8 cellular contexts compared by ENCODE assay signal in the genomic region with DNA sequence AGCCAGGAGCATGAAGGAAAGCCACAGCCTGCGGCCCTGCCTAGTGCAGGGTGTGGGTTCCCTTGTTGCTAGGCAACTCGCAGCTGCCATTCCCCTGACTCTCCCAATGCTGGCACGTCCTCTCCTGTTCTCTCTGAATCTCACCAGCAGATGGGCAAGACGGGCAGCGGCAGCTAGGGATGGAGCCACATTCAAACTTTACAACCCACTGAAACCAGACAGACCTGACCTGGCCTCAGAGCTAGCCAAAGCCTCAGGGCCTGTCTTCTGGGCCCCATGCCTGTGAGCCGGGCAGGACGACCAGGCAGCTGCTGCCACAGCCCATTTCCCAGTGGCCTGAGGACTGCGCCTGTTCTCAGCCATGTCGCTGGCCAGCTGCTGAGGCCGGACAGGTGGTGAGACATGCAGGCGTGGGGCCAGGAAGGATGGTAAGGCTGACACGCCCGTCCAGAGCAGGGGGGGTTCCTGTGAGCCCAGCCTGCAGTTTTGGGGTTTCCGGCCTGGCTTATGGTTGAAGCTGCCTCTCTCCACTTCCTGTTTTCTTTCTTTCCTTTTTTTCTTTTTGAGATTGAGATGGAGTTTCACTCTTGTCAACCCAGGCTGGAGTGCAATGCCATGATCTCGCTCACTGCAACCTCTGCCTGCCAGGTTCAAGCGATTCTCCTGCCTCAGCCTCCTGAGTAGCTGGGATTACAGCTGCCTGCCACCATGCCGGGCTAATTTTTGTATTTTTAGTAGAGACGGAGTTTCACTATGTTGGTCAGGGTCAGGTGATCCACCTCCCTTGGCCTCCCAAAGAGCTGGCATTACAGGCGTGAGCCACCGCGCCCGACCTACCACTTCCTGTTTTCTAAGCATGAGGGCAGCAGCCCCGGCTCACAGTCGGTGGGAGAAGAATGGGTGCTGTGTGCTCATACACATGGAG. TPM values are rescaled to one million over a fixed set of nuclear protein-coding genes. Genes with fewer than 3 reads are reported as not detected.
A peak's percentile ranks its signal among the peaks of the same experiment; 100 is the strongest.
DNase-seq lines count a peak whose midpoint lies in the region; ATAC-seq and TF ChIP-seq lines count a peak whose summit lies in the region.

No MANE protein-coding gene starts in this region.

- H3K27ac ChIP-seq in ascending aorta (peak overlapping the region; percentile 91 to 98), neuronal stem cell (replicated peaks; ENCODE audit: low read length) (no peak overlapping the region)

- peak overlapping the region; percentile 42 for H2AK5ac ChIP-seq in neuronal stem cell (ENCODE audit: low read depth, low read length)

- H4K8ac ChIP-seq in neuronal stem cell (ENCODE audit: low read depth, low read length), result no peak overlapping the region

- no peak overlapping the region for H4K91ac ChIP-seq in neuronal stem cell (ENCODE audit: low read depth, low read length, poor library complexity)

- H2AFZ ChIP-seq in neuronal stem cell (ENCODE audit: low read length), result no peak overlapping the region

- H3K36me3 Mint-ChIP-seq in CD14-positive monocyte (peaks cover 52 to 70% of the 10 kb centered on the region in 2 donors), T-cell (peaks cover 64% of the 10 kb centered on the region)

- no peak overlapping the region for H3K4me2 ChIP-seq in neuronal stem cell (ENCODE audit: insufficient read depth, low read length, poor library complexity, severe bottlenecking)

- H3K4me3 ChIP-seq in ascending aorta (peak overlapping the region in 1 of 2 donors; percentile 15), neuronal stem cell (ENCODE audit: low read length in 2 of 2) (no peak overlapping the region)

- peak overlapping the region; percentile 24 for H3K9ac ChIP-seq in neuronal stem cell (ENCODE audit: low read depth, low read length, poor library complexity)

- H3K14ac ChIP-seq in neuronal stem cell (ENCODE audit: low read length), result no peak overlapping the region

- DNase-seq in CD14-positive monocyte (ENCODE audit: low spot score) (peak; percentile 88), T-cell (peak; percentile 67 to 88 (median 78)), ascending aorta (ENCODE audit: low spot score in 2 of 2) (no peak), neuronal stem cell (ENCODE audit: low spot score) (no peak), hippocampal formation (lab: John Stamatoyannopoulos, UW) (no peak), ureter (ENCODE audit: low spot score) (no peak)

- no peaks in the 10 kb centered on the region for H3K27me3 ChIP-seq in ascending aorta
- H3K27me3 ChIP-seq in neuronal stem cell (ENCODE audit: control insufficient read depth in 3 of 3, insufficient read depth in 3 of 3, low read depth in 1 of 3, low read length in 3 of 3), result no peaks in the 10 kb centered on the region

- H3K4me1 ChIP-seq in ascending aorta (peaks cover 14 to 22% of the 10 kb centered on the region in 2 donors), neuronal stem cell (ENCODE audit: control insufficient read depth in 2 of 2, insufficient read depth in 1 of 2, low read depth in 1 of 2, low read length in 2 of 2) (peaks cover 1 to 9% of the 10 kb centered on the region in 2 donors)

- POLR2A ChIA-PET in T-cell (lab: Charles Lee), result interaction anchor here (0.5 to 1.2 kb wide), 5 partner anchors 12 to 486 kb away, joined by 3 to 7 read pairs (median 4); a partner anchor contains a TSS

- peaks cover 66 to 68% of the 10 kb centered on the region in 2 donors for H3K36me3 ChIP-seq in ascending aorta
- peaks cover 19 to 66% of the 10 kb centered on the region in 2 donors for H3K36me3 ChIP-seq in neuronal stem cell (replicated peaks in 1 of 2; ENCODE audit: control insufficient read depth in 2 of 2, insufficient read depth in 2 of 2, low read length in 2 of 2)

- H3K9me3 ChIP-seq in ascending aorta, result no peaks in the 10 kb centered on the region
- no peaks in the 10 kb centered on the region for H3K9me3 ChIP-seq in neuronal stem cell (replicated peaks in 1 of 2; ENCODE audit: control insufficient read depth in 2 of 2, insufficient read depth in 1 of 2, low read depth in 1 of 2, low read length in 2 of 2)

- H3K18ac ChIP-seq in neuronal stem cell (ENCODE audit: low read length), result no peak overlapping the region

- H3K23ac ChIP-seq in neuronal stem cell (ENCODE audit: low read depth, low read length, poor library complexity), result peak overlapping the region; percentile 50

- H3K27me3 Mint-ChIP-seq in CD14-positive monocyte (ENCODE audit: low read depth in 3 of 3), result peaks cover 0 to 3% (median 0%) of the 10 kb centered on the region in 3 donors
- H3K27me3 Mint-ChIP-seq in T-cell, result no peaks in the 10 kb centered on the region

- peak overlapping the region; percentile 73 to 85 for H3K4me3 Mint-ChIP-seq in CD14-positive monocyte
- H3K4me3 Mint-ChIP-seq in T-cell, result peak overlapping the region; percentile 91 to 100 (median 99)

- H3K4me1 Mint-ChIP-seq in CD14-positive monocyte (peaks cover 49% of the 10 kb centered on the region), T-cell (peaks cover 55 to 62% (median 61%) of the 10 kb centered on the region in 3 donors)

- CTCF ChIA-PET in T-cell (lab: Charles Lee), result interaction anchor here in 1 of 2 donors (0.7 to 1.4 kb wide), 2 partner anchors 27 to 46 kb away, joined by 3 to 7 read pairs; a partner anchor contains a TSS

- no peaks in the 10 kb centered on the region for H3K79me1 ChIP-seq in neuronal stem cell (ENCODE audit: low read depth, low read length)

- H2BK120ac ChIP-seq in neuronal stem cell (ENCODE audit: low read depth, low read length), result no peak overlapping the region

- WGBS in neuronal stem cell (ENCODE audit: extremely low coverage in 2 of 2, insufficient read length in 2 of 2, insufficient replicate concordance in 1 of 2), 2 donors, result no CpG with 5 or more reads among the region's 24 CpGs

- no peak overlapping the region for H2BK5ac ChIP-seq in neuronal stem cell (ENCODE audit: low read length)

- H3K27ac Mint-ChIP-seq in CD14-positive monocyte (peak overlapping the region; percentile 96 to 100 (median 98)), T-cell (peak overlapping the region; percentile 100)

- intact Hi-C loops in CD14-positive monocyte (cut with micrococcal nuclease) (loop anchor here (5.0 to 10.0 kb wide), 3 partner anchors 44 to 773 kb away; a partner anchor contains a TSS), ascending aorta (cut with DNase I) (no loop called here)

- ATAC-seq in HG02840 (IDR thresholded peaks at IDR 0.05; ENCODE audit: low FRiP score, unreplicated experiment) (peak; percentile 39), T-cell (replicated peaks in 1 of 4) (peak; percentile 52 to 67 (median 60)), HG03135 (IDR thresholded peaks at IDR 0.05; ENCODE audit: unreplicated experiment) (no peak)

- H2BK12ac ChIP-seq in neuronal stem cell (ENCODE audit: low read length), result no peak overlapping the region

- H2BK15ac ChIP-seq in neuronal stem cell (ENCODE audit: low read length), result no peak overlapping the region

- TF ChIP-seq CTCF in CD14-positive monocyte (IDR thresholded peaks at IDR 0.05) (no peak), ascending aorta (IDR thresholded peaks at IDR 0.05) (no peak)

- H3K4ac ChIP-seq in neuronal stem cell (ENCODE audit: low read length), result no peak overlapping the region

- H3K9me3 Mint-ChIP-seq in CD14-positive monocyte (peaks cover 0 to 3% (median 0%) of the 10 kb centered on the region in 7 donors), T-cell (no peaks in the 10 kb centered on the region)

RNA-seq across cellular contexts. Expression of a gene that starts 4.1 kb away (rescaled TPM):
- polyA plus RNA-seq in CD14-positive monocyte, result 10 to 100 TPM; 95.8 to 97.8 TPM
- total RNA-seq in T-cell, result 1,000 to 10,000 TPM in 2 of 5 donors, 100 to 1,000 TPM in 3; 526 to 1,075 (median 979) TPM
- 896 TPM for total RNA-seq in ascending aorta
- 19.4 TPM for polyA plus RNA-seq in neuronal stem cell (2013, experiment 1 of 2)
- 19.4 TPM for polyA plus RNA-seq in neuronal stem cell (2013, experiment 2 of 2)
- 186 TPM for total RNA-seq in ureter

RNA-seq across cellular contexts. Expression of a gene that starts 42.3 kb away (rescaled TPM):
- 1 to 10 TPM; 8.9 to 9.3 TPM for polyA plus RNA-seq in CD14-positive monocyte
- total RNA-seq in T-cell, result 10 to 100 TPM in 2 of 5 donors, 1 to 10 TPM in 3; 5.4 to 13.0 (median 8.8) TPM
- 18.0 TPM for total RNA-seq in ascending aorta
- 23.4 TPM for polyA plus RNA-seq in neuronal stem cell (2013, experiment 1 of 2)
- 22.3 TPM for polyA plus RNA-seq in neuronal stem cell (2013, experiment 2 of 2)
- total RNA-seq in ureter, result 27.3 TPM

RNA-seq across cellular contexts. Expression of a gene that starts 45.9 kb away (rescaled TPM):
- polyA plus RNA-seq in CD14-positive monocyte, result 10 to 100 TPM in 1 of 2 donors, 1 to 10 TPM in 1; 6.7 to 12.7 TPM
- total RNA-seq in T-cell (100 to 1,000 TPM in 2 of 5 donors, 10 to 100 TPM in 3; 79.1 to 229 (median 83.3) TPM), ascending aorta (89.5 TPM), ureter (72.0 TPM)
- 47.8 TPM for polyA plus RNA-seq in neuronal stem cell (2013, experiment 1 of 2)
- polyA plus RNA-seq in neuronal stem cell (2013, experiment 2 of 2), result 48.3 TPM

RNA-seq across cellular contexts. Expression of a gene that starts 50.9 kb away (rescaled TPM):
- 1 to 10 TPM; 7.1 to 7.2 TPM for polyA plus RNA-seq in CD14-positive monocyte
- total RNA-seq in T-cell (100 to 1,000 TPM in 2 of 5 donors, 10 to 100 TPM in 3; 78.4 to 164 (median 83.5) TPM), ascending aorta (153 TPM), ureter (39.7 TPM)
- polyA plus RNA-seq in neuronal stem cell (2013, experiment 1 of 2), result 22.9 TPM
- polyA plus RNA-seq in neuronal stem cell (2013, experiment 2 of 2), result 21.5 TPM

Comparison
In these comparisons a context has a peak if more than half of its experiments do, and no peak if none do; other contexts are left out.
1. DNase-seq: peak in CD14-positive monocyte (single experiment) and T-cell (34 of 34); none in ascending aorta (0 of 2), neuronal stem cell (single experiment), hippocampal formation (0 of 2) and ureter (single experiment).